ENCODE assay signal across 17 cellular contexts in the genomic region with DNA sequence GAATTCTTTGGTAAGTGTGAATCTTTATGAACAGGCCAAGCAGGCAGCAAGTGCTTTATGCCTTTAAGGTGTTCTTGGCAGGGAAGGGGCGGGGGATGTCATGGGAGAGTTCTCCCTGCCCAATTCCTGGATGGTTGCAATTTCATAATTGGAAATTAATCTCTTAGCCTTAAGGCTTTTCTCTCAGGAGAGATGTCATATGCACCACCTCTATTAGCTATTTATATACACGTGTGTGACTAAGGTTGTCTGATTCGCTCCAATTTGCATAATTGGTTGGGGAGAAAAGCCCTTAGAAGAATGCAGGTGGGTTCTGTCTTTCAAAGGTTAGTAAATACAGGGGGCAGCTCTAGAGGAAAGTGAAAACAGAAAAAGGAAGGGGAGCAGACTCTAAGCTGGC. TPM values are rescaled to one million over a fixed set of nuclear protein-coding genes. Genes with fewer than 3 reads are reported as not detected.
DNase-seq lines count a peak whose midpoint lies in the region; ATAC-seq, FAIRE-seq and TF ChIP-seq lines count a peak whose summit lies in the region.
"Had no signal": no experiment of that assay in that cellular context is flagged by ENCODE, and none has a peak within 500 bp of the region (broad histone marks: within the 10 kb centered on the region; RNA-seq: fewer than 3 reads in every experiment).

No MANE protein-coding gene starts in this region.

- no peak overlapping the region for H4K91ac ChIP-seq in H9 (ENCODE audit: insufficient read length, low read depth, low read length)

- no peak overlapping the region for H3K14ac ChIP-seq in H9 (ENCODE audit: insufficient read depth, low read length)

- H3K27me3 ChIP-seq in GM12878 (replicated peaks in 1 of 2; ENCODE audit: control insufficient read depth in 2 of 2, insufficient read depth in 2 of 2, low read length in 1 of 2) (peaks cover 0 to 5% of the 10 kb centered on the region in 2 experiments; a peak in 1 of 4 replicates), colonic mucosa (no peaks in the 10 kb centered on the region), vagina (no peaks in the 10 kb centered on the region), H9 (ENCODE audit: insufficient read depth, low read length) (no peaks in the 10 kb centered on the region)
- H3K27me3 ChIP-seq: ascending aorta, upper lobe of left lung had no signal

- no peaks in the 10 kb centered on the region for H3K23me2 ChIP-seq in H9 (ENCODE audit: insufficient read length, low read depth, low read length, poor library complexity, severe bottlenecking)

- peaks cover 7 to 10% of the 10 kb centered on the region in 2 experiments for H3K4me1 Mint-ChIP-seq in H9

- no peaks in the 10 kb centered on the region for H3K79me1 ChIP-seq in H9 (ENCODE audit: insufficient read depth, low read depth, low read length, poor library complexity, severe bottlenecking)

- H4K5ac ChIP-seq in H9 (ENCODE audit: insufficient read length, low read depth, low read length): no peak overlapping the region

- H3K9ac ChIP-seq in GM12878 (ENCODE audit: control insufficient read depth, insufficient read depth, low read length): no peak overlapping the region
- H3K9ac ChIP-seq in colonic mucosa (ENCODE audit: low read depth in 2 of 2, low read length in 2 of 2): no peak overlapping the region
- H3K9ac ChIP-seq in H9 (ENCODE audit: extremely low read depth, insufficient read length, low read length): no peak overlapping the region

- H3K9me3 ChIP-seq in GM12878 (replicated peaks; ENCODE audit: control insufficient read depth, insufficient read depth, low read length): no peaks in the 10 kb centered on the region; the same call in 2 of the 3 replicates
- H3K9me3 ChIP-seq in colonic mucosa: no peaks in the 10 kb centered on the region
- H3K9me3 ChIP-seq in vagina: no peaks in the 10 kb centered on the region
- H3K9me3 ChIP-seq in H9 (ENCODE audit: control insufficient read depth, low read depth, low read length): no peaks in the 10 kb centered on the region
- H3K9me3 ChIP-seq: ascending aorta, left lung, upper lobe of left lung had no signal

- SMC1A ChIA-PET in GM12878 (lab: Charles Lee; ENCODE audit: uncharacterized antibody, unreplicated experiment): interaction anchor here (0.9 to 1.7 kb wide), 4 partner anchors 19 to 79 kb away, joined by 3 to 7 read pairs (median 4); no protein-coding TSS in a partner anchor

- H3K36me3 Mint-ChIP-seq in H9 (ENCODE audit: insufficient read depth in 1 of 3, low read depth in 3 of 3): no peaks in the 10 kb centered on the region

- no peak overlapping the region for H3K56ac ChIP-seq in H9 (ENCODE audit: insufficient read length, low read depth, low read length)

- H3T11ph ChIP-seq in H9 (ENCODE audit: low read length): no peak overlapping the region

- H2BK12ac ChIP-seq in H9 (ENCODE audit: insufficient read length, low read depth, low read length): no peak overlapping the region

- no peak overlapping the region for H3K4ac ChIP-seq in H9 (ENCODE audit: low read depth, low read length)

- no peak overlapping the region for H2AK5ac ChIP-seq in H9 (ENCODE audit: insufficient read length, low read length)

- H4K8ac ChIP-seq in H9 (replicated peaks; ENCODE audit: insufficient read length, low read depth, low read length): no peak overlapping the region

- no peaks in the 10 kb centered on the region for H4K20me1 ChIP-seq in GM12878 (ENCODE audit: control insufficient read depth, insufficient read depth)
- H4K20me1 ChIP-seq in H9 (ENCODE audit: control insufficient read depth, insufficient read depth, insufficient read length): no peaks in the 10 kb centered on the region

- no peaks in the 10 kb centered on the region for H3K27me3 Mint-ChIP-seq in H9 (ENCODE audit: low read depth)

- no peak overlapping the region for H3K27ac Mint-ChIP-seq in H9

- 29% methylated on average over 3 of the region's 3 CpGs for WGBS in GM12878 (ENCODE audit: insufficient coverage, insufficient replicate concordance, low lambda C conversion rate, missing lambda C conversion rate)
- no CpG with 5 or more reads among the region's 3 CpGs for WGBS in H9 (ENCODE audit: extremely low coverage, insufficient read length, low lambda C conversion rate)

- H2BK5ac ChIP-seq in H9 (ENCODE audit: insufficient read length, low read length): no peak overlapping the region

- no peak for TF ChIP-seq RAD21 in GM12878 (IDR thresholded peaks at IDR 0.05; ENCODE audit: insufficient read depth, low read depth, low read length)

- H3K4me3 Mint-ChIP-seq in H9: no peak overlapping the region; a peak in 1 of 5 replicates

- no TSS peak for BruUV-seq in GM12878 (replicated peaks; lab: Mats Ljungman, UMichigan)

- no peak overlapping the region for H3K27ac ChIP-seq in GM12878 (ENCODE audit: control insufficient read depth, insufficient read depth)
- H3K27ac ChIP-seq in colonic mucosa: no peak overlapping the region
- no peak overlapping the region for H3K27ac ChIP-seq in vagina
- H3K27ac ChIP-seq in H9 (ENCODE audit: insufficient read length, low read depth, low read length): no peak overlapping the region
- H3K27ac ChIP-seq: ascending aorta, left lung, upper lobe of left lung had no signal

- no peak for TF ChIP-seq CTCF in GM12878 (IDR thresholded peaks at IDR 0.05 in 2 of 3, conservative IDR thresholded peaks at IDR 0.05 in 1 of 3; ENCODE audit: control insufficient read depth in 2 of 3, extremely low read depth in 1 of 3, insufficient read depth in 1 of 3, low read depth in 3 of 3, low read length in 3 of 3)
- no peak for TF ChIP-seq CTCF in colonic mucosa (IDR thresholded peaks at IDR 0.05)
- TF ChIP-seq CTCF in vagina (IDR thresholded peaks at IDR 0.05): no peak
- no peak for TF ChIP-seq CTCF in H9 (conservative IDR thresholded peaks at IDR 0.05)

- H3K79me2 ChIP-seq in GM12878 (ENCODE audit: control insufficient read depth, insufficient read depth, low read length): no peaks in the 10 kb centered on the region
- no peaks in the 10 kb centered on the region for H3K79me2 ChIP-seq in H9 (ENCODE audit: insufficient read depth, low read length)

- ATAC-seq in GM18498 (IDR thresholded peaks at IDR 0.05; ENCODE audit: unreplicated experiment) (peak; percentile 63), GM19397 (IDR thresholded peaks at IDR 0.05; ENCODE audit: unreplicated experiment) (peak; percentile 51), HG02798 (IDR thresholded peaks at IDR 0.05; ENCODE audit: poor library complexity, unreplicated experiment) (peak; percentile 57), GM12878 (peak; percentile 35; the same call in 2 of the 3 replicates)
- ATAC-seq: left lung had no signal

- no peak for TF ChIP-seq POLR2A in GM12878 (IDR thresholded peaks at IDR 0.05; ENCODE audit: low read depth, low read length)
- TF ChIP-seq POLR2A in vagina (IDR thresholded peaks at IDR 0.05): no peak

- H3K4me2 ChIP-seq in GM12878 (ENCODE audit: control insufficient read depth, insufficient read depth): peak overlapping the region; percentile 51
- H3K4me2 ChIP-seq in H9 (ENCODE audit: insufficient read depth, insufficient read length, low read length): no peak overlapping the region

- H3K4me3 ChIP-seq in GM12878 (no peak overlapping the region), colonic mucosa (no peak overlapping the region), vagina (no peak overlapping the region)
- H3K4me3 ChIP-seq: ascending aorta, left lung, upper lobe of left lung had no signal

- CTCF ChIA-PET in GM12878 (lab: Yijun Ruan, JAX): interaction anchor here (1.1 to 1.5 kb wide), 2 partner anchors 44 to 45 kb away, joined by 3 to 4 read pairs; no protein-coding TSS in a partner anchor

- H2BK120ac ChIP-seq in H9 (ENCODE audit: low read depth, low read length, poor library complexity, severe bottlenecking): no peak overlapping the region

- POLR2A ChIA-PET in GM12878 (lab: Charles Lee): no interaction called here

- no peak overlapping the region for H3K23ac ChIP-seq in H9 (ENCODE audit: insufficient read length, low read depth, low read length)

- no peak for DNase-seq in GM12878 (ENCODE audit: low read depth, low spot score)
- DNase-seq in glomerular visceral epithelial cell (ENCODE audit: extremely low spot score): no peak
- DNase-seq in colonic mucosa: no peak
- DNase-seq in vagina (ENCODE audit: extremely low spot score in 2 of 2): no peak
- DNase-seq in H9: no peak
- DNase-seq: dermis blood vessel endothelial cell; left lung; NCI-H2029 treated with DMSO at 0.1 percent for 48 hours; SIG-M5; stimulated activated CD4-positive, alpha-beta T cell treated with anti-CD3 and anti-CD28 coated beads, Interleukin-1b, Interleukin-23, amount 100 ng/mL, for 48 hours; stimulated activated CD8-positive, alpha-beta memory T cell treated with anti-CD3 and anti-CD28 coated beads, Interleukin-4, amount 100 ng/mL, for 48 hours; upper lobe of left lung had no signal

- H3K4me1 ChIP-seq in GM12878 (ENCODE audit: control insufficient read depth, insufficient read depth, low read length): peaks cover 14% of the 10 kb centered on the region
- no peaks in the 10 kb centered on the region for H3K4me1 ChIP-seq in colonic mucosa
- peaks cover 6% of the 10 kb centered on the region for H3K4me1 ChIP-seq in vagina
- H3K4me1 ChIP-seq in H9 (ENCODE audit: insufficient read depth, low read length): no peaks in the 10 kb centered on the region
- H3K4me1 ChIP-seq: ascending aorta had no signal

- H3K36me3 ChIP-seq in GM12878 (ENCODE audit: control insufficient read depth in 2 of 2, insufficient read depth in 2 of 2, low read length in 1 of 2) (no peaks in the 10 kb centered on the region), colonic mucosa (no peaks in the 10 kb centered on the region), vagina (no peaks in the 10 kb centered on the region)
- H3K36me3 ChIP-seq: ascending aorta, left lung, upper lobe of left lung had no signal

- in situ Hi-C loops in GM12878 (cut with MboI): no loop called here

- RAD21 ChIA-PET in GM12878 (lab: Charles Lee; ENCODE audit: unreplicated experiment): interaction anchor here (1.4 kb wide), 1 partner anchor 45 kb away, joined by 4 read pairs; no protein-coding TSS in a partner anchor

- TF ChIP-seq EP300 in GM12878 (IDR thresholded peaks at IDR 0.05; ENCODE audit: borderline replicate concordance in 1 of 2, control insufficient read depth in 1 of 2, low read depth in 2 of 2, low read length in 2 of 2): no peak

- no peak overlapping the region for H2BK15ac ChIP-seq in H9 (ENCODE audit: low read depth, low read length)

- no peaks in the 10 kb centered on the region for H3K9me3 Mint-ChIP-seq in H9

- intact Hi-C loops in GM12878 (cut with micrococcal nuclease; ENCODE audit: unreplicated experiment) (no loop called here), colonic mucosa (cut with DNase I) (no loop called here), vagina (cut with DNase I) (no loop called here)

- H3K18ac ChIP-seq in H9 (ENCODE audit: insufficient read length, low read depth, low read length): no peak overlapping the region

- no peak overlapping the region for H2AFZ ChIP-seq in GM12878 (ENCODE audit: control insufficient read depth, low read depth, low read length)
- H2AFZ ChIP-seq in H9 (ENCODE audit: low read length): no peak overlapping the region

- no peak overlapping the region for H2BK20ac ChIP-seq in H9 (ENCODE audit: low read depth, low read length, poor library complexity, severe bottlenecking)

- FAIRE-seq in GM12878 (lab: Jason Lieb, UNC): no peak

RNA-seq across cellular contexts. Expression of a gene that starts 5.2 kb away (rescaled TPM):
- 0.50 and 0.73 TPM in 2 replicates for total RNA-seq in GM12878 (2013; cell fraction: nucleolus; rRNA removed)
- total RNA-seq in GM12878 (2014; rRNA removed) (not detected in 2 replicates), GM12878 (2014; rRNA removed; fragmentation: Illumina TruSeq; extraction: Trizol) (not detected in 2 replicates), GM12878 (2021) (not detected in 2 replicates), colonic mucosa (1 to 10 TPM; 3.6 to 4.3 TPM), vagina (2.5 TPM), H9 (2021) (4.6 and 5.1 TPM in 2 replicates)
- 0.17 TPM for polyA plus RNA-seq in GM12878 (2011; ENCODE audit: low read depth)
- polyA plus RNA-seq in GM12878 (2011; rRNA removed) (0.03 TPM in 1 of 2 replicates, not detected in the other), GM12878 (2014; fragmentation: Illumina TruSeq; extraction: Trizol) (0.07 TPM in 1 of 2 replicates, not detected in the other), GM12878 (2014; fragmentation: Nextera tagmentation; extraction: Ambion mirVana) (under 1 TPM in 1 of 2 experiments, not detected in 1; 0.05 TPM), GM12878 (2014; rRNA removed) (not detected in 2 replicates), GM12878 (2016; fragmentation: Nextera tagmentation; extraction: Ambion mirVana) (not detected)
- not detected in 2 replicates for polyA plus RNA-seq in GM12878 (2011; cell fraction: cytosol; rRNA removed)
- 0.03 TPM in 1 of 2 replicates, not detected in the other for polyA plus RNA-seq in GM12878 (2011; cell fraction: nucleus; rRNA removed)
- polyA plus RNA-seq in GM12878 (2012): 0.27 and 0.93 TPM in 2 replicates
- polyA minus RNA-seq in GM12878 (2011; rRNA and poly(A)+ RNA removed): not detected in 2 replicates
- not detected in 2 replicates for polyA minus RNA-seq in GM12878 (2011; cell fraction: cytosol; rRNA and poly(A)+ RNA removed)
- not detected in 2 replicates for polyA minus RNA-seq in GM12878 (2011; cell fraction: nucleus; rRNA and poly(A)+ RNA removed)
- total RNA-seq: pulmonary artery endothelial cell had no signal

RNA-seq across cellular contexts. Expression of a gene that starts 46.2 kb away (rescaled TPM):
- 28.7 and 32.5 TPM in 2 replicates for total RNA-seq in GM12878 (2013; cell fraction: nucleolus; rRNA removed)
- total RNA-seq in GM12878 (2014; rRNA removed): 4.7 and 6.5 TPM in 2 replicates
- total RNA-seq in GM12878 (2014; rRNA removed; fragmentation: Illumina TruSeq; extraction: Trizol): 7.3 and 7.5 TPM in 2 replicates
- total RNA-seq in GM12878 (2021): 4.9 and 5.3 TPM in 2 replicates
- 2.0 TPM for polyA plus RNA-seq in GM12878 (2011; ENCODE audit: low read depth)
- polyA plus RNA-seq in GM12878 (2011; rRNA removed): 9.7 and 13.9 TPM in 2 replicates
- polyA plus RNA-seq in GM12878 (2011; cell fraction: cytosol; rRNA removed): 2.6 and 3.2 TPM in 2 replicates
- polyA plus RNA-seq in GM12878 (2011; cell fraction: nucleus; rRNA removed): 3.6 and 4.3 TPM in 2 replicates
- polyA plus RNA-seq in GM12878 (2012): 4.2 and 8.1 TPM in 2 replicates
- polyA plus RNA-seq in GM12878 (2014; fragmentation: Illumina TruSeq; extraction: Trizol): 5.8 and 7.1 TPM in 2 replicates
- polyA plus RNA-seq in GM12878 (2014; fragmentation: Nextera tagmentation; extraction: Ambion mirVana): 1 to 10 TPM; 3.3 to 5.2 TPM
- polyA plus RNA-seq in GM12878 (2014; rRNA removed): 2.7 and 3.9 TPM in 2 replicates
- polyA plus RNA-seq in GM12878 (2016; fragmentation: Nextera tagmentation; extraction: Ambion mirVana): 1 to 10 TPM; 5.2 to 5.4 TPM
- polyA minus RNA-seq in GM12878 (2011; rRNA and poly(A)+ RNA removed): 6.1 and 10.5 TPM in 2 replicates
- 3.3 and 4.0 TPM in 2 replicates for polyA minus RNA-seq in GM12878 (2011; cell fraction: cytosol; rRNA and poly(A)+ RNA removed)
- polyA minus RNA-seq in GM12878 (2011; cell fraction: nucleus; rRNA and poly(A)+ RNA removed): 6.6 and 6.8 TPM in 2 replicates
- 10 to 100 TPM; 14.2 to 28.4 TPM for total RNA-seq in colonic mucosa
- 4.4 TPM for total RNA-seq in vagina
- total RNA-seq in H9 (2021): 2.9 and 3.2 TPM in 2 replicates
